ENCODE assay signal across 9 cellular contexts in the genomic region with DNA sequence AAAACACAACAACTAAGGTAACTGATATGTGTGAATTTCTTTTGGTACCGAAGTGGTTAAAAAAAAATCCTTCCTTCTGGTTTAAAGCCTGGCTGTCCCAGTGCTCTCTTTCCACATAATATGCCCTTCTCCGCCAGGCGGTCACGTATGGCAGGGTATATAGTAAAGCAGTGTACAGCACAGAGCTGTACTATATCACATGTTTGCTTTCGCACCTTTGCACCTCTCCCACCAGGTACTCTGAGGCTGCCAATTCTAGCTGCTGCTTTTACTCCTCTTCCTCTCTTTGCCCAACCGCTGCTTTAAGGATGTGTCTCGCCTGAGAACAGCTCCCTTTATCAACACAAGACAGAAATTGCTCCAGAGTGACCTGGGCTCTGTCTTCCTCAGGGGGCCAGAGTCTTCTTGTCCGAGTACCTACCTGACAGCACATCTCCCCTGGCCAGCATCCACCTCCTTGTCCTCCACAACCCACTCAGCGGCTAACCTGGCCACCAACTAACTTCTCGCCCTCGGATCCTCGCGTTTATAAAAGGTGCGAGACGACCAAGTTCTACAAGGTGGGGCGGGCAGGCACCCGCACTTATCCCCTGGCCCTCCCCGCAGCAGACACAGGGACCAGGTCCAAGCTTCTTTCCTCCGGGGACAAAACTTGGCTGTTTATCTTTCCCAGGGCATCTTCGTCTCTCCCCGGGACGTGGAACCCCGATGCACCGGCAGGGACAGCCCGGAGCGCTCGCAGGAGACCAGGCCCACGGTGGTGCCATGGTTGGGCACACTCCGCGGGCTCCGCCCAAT. TPM values are rescaled to one million over a fixed set of nuclear protein-coding genes. Genes with fewer than 3 reads are reported as not detected.
DNase-seq lines count a peak whose midpoint lies in the region; ATAC-seq, FAIRE-seq and TF ChIP-seq lines count a peak whose summit lies in the region.
"Had no signal": no experiment of that assay in that cellular context is flagged by ENCODE, and none has a peak within 500 bp of the region (broad histone marks: within the 10 kb centered on the region; RNA-seq: fewer than 3 reads in every experiment).

No MANE protein-coding gene starts in this region.

- TF ChIP-seq CTCF in AG10803 (conservative IDR thresholded peaks at IDR 0.05; ENCODE audit: low read length): no peak
- peak in 8 of 56 donors; percentile 4 to 37 (median 18) for TF ChIP-seq CTCF in dorsolateral prefrontal cortex (IDR thresholded peaks at IDR 0.05 in 54 of 56, conservative IDR thresholded peaks at IDR 0.05 in 2 of 56; ENCODE audit: low read depth in 1 of 56, partially characterized antibody in 56 of 56)

- FAIRE-seq in HTR-8/SVneo (lab: Jason Lieb, UNC): peak; percentile 65
- FAIRE-seq: urothelium cell line had no signal

- peak overlapping the region; percentile 59 to 85 (median 68) for H3K4me3 Mint-ChIP-seq in naive thymus-derived CD8-positive, alpha-beta T cell

- ATAC-seq in naive thymus-derived CD8-positive, alpha-beta T cell: no peak
- ATAC-seq in HG03565 (IDR thresholded peaks at IDR 0.05; ENCODE audit: unreplicated experiment) (no peak), GM21737 (IDR thresholded peaks at IDR 0.05; ENCODE audit: unreplicated experiment) (no peak)

- intact Hi-C loops in dorsolateral prefrontal cortex (cut with DNase I): loop anchor here (1.0 to 10.0 kb wide), 4 partner anchors 51 to 401 kb away; partner anchors contain the start of genes APOBEC4 (in 1 of the 2) and ARPC5 (in 1 of the 2)

- H3K27me3 ChIP-seq in dorsolateral prefrontal cortex: no peaks in the 10 kb centered on the region

- H3K27ac Mint-ChIP-seq in naive thymus-derived CD8-positive, alpha-beta T cell: peak overlapping the region in 3 of 10 donors; percentile 58 to 81 (median 63)

- DNase-seq in AG10803 (ENCODE audit: low read depth) (no peak), HTR-8/SVneo (ENCODE audit: insufficient read length, low spot score) (no peak), dorsolateral prefrontal cortex (peak in 4 of 10 donors; percentile 31 to 74 (median 60)), NCI-H187 (lab: John Stamatoyannopoulos, UW) (no peak), NCI-H1092 treated with DMSO at 0.1 percent for 48 hours (lab: John Stamatoyannopoulos, UW) (no peak)
- DNase-seq in naive thymus-derived CD8-positive, alpha-beta T cell: peak in 1 of 10 donors; percentile 9

- H3K9me3 Mint-ChIP-seq in naive thymus-derived CD8-positive, alpha-beta T cell: no peaks in the 10 kb centered on the region

- H3K27me3 Mint-ChIP-seq in naive thymus-derived CD8-positive, alpha-beta T cell: peaks cover 38 to 79% (median 52%) of the 10 kb centered on the region in 5 donors

- H3K4me3 ChIP-seq in AG10803 (ENCODE audit: low read length) (peak overlapping the region; percentile 72), dorsolateral prefrontal cortex (peak overlapping the region; percentile 56 to 91 (median 80))

- POLR2A ChIA-PET in naive thymus-derived CD8-positive, alpha-beta T cell (lab: Charles Lee): interaction anchor here (0.7 kb wide), 1 partner anchor 15 kb away, joined by 4 read pairs; the partner anchor contains the start of gene TSEN15

- peaks cover 15 to 21% (median 17%) of the 10 kb centered on the region in 4 donors for H3K4me1 Mint-ChIP-seq in naive thymus-derived CD8-positive, alpha-beta T cell

- peak overlapping the region; percentile 90 to 100 (median 98) for H3K27ac ChIP-seq in dorsolateral prefrontal cortex

- H3K36me3 Mint-ChIP-seq in naive thymus-derived CD8-positive, alpha-beta T cell: peaks cover 0 to 9% (median 0%) of the 10 kb centered on the region in 3 donors

RNA-seq across cellular contexts. Expression of gene COLGALT2, which starts 1.6 kb away (rescaled TPM):
- total RNA-seq in dorsolateral prefrontal cortex: 10 to 100 TPM; 33.1 to 91.2 (median 49.7) TPM
- total RNA-seq in naive thymus-derived CD8-positive, alpha-beta T cell: under 1 TPM; 0.49 to 0.60 TPM
- polyA plus RNA-seq in naive thymus-derived CD8-positive, alpha-beta T cell: 1 to 10 TPM in 1 of 3 donors, not detected in 2; 2.9 TPM

RNA-seq across cellular contexts. Expression of gene TSEN15, which starts 15.6 kb away (rescaled TPM):
- total RNA-seq in dorsolateral prefrontal cortex: 10 to 100 TPM; 22.0 to 71.3 (median 38.2) TPM
- 10 to 100 TPM; 46.1 to 47.1 TPM for total RNA-seq in naive thymus-derived CD8-positive, alpha-beta T cell
- polyA plus RNA-seq in naive thymus-derived CD8-positive, alpha-beta T cell: 10 to 100 TPM; 48.7 to 63.8 (median 51.2) TPM

Comparison
In these comparisons a context has a peak if more than half of its experiments do, and no peak if none do; other contexts are left out.
1. RNA of gene COLGALT2, which starts 1.6 kb away (total RNA-seq): 33.1 to 91.2 TPM in dorsolateral prefrontal cortex; 0.49 to 0.60 TPM in naive thymus-derived CD8-positive, alpha-beta T cell; every median in the first group is over 10 times any median in the second.